35 cellular contexts compared by ENCODE assay signal in genomic region chr18:26496528-26496927, GRCh38.
"Had no signal": no experiment of that assay in that cellular context is flagged by ENCODE, and none has a peak within 500 bp of the region (broad histone marks: within the 10 kb centered on the region; RNA-seq: fewer than 3 reads in every experiment).

No MANE protein-coding gene starts in this region.

- H3K9me3 ChIP-seq: MG63 had no signal

- H3K4me3 ChIP-seq: MG63 had no signal

- H3K27me3 ChIP-seq: MG63 had no signal

- DNase-seq: Karpas-422, Kasumi-1, MG63, MM.1S, MV-4-11, NCI-H1048, NCI-H1092, NCI-H1092 treated with DMSO at 0.1 percent for 48 hours, NCI-H1105, NCI-H1105 treated with DMSO at 0.1 percent for 48 hours, NCI-H1417, NCI-H1417 treated with DMSO at 0.1 percent for 48 hours, NCI-H1436, NCI-H1436 treated with DMSO at 0.1 percent for 48 hours, NCI-H146, NCI-H1694, NCI-H1694 treated with DMSO at 0.1 percent for 48 hours, NCI-H187, NCI-H187 treated with DMSO at 0.1 percent for 48 hours, NCI-H1930, NCI-H2029, NCI-H2029 treated with DMSO at 0.1 percent for 48 hours, NCI-H2081, NCI-H2081 treated with DMSO at 0.1 percent for 48 hours, NCI-H2107, NCI-H2171, NCI-H2171 treated with DMSO at 0.1 percent for 48 hours, NCI-H2227 treated with DMSO at 0.1 percent for 48 hours, NCI-H226, NCI-H345, NCI-H446, NCI-H446 treated with DMSO at 0.1 percent for 48 hours, NCI-H510A, NCI-H510A treated with DMSO at 0.1 percent for 48 hours, NCI-H524 had no signal
